ENCODE assay signal across 1 cellular context in genomic region chr7:96322373-96322695, GRCh38.
TF ChIP-seq lines count a peak whose summit lies in the region.

No MANE protein-coding gene starts in this region.

TF ChIP-seq in HepG2, 621 proteins besides CTCF, POLR2A, EP300 and RAD21 (continued from another document):
- no peak for TF ChIP-seq ZNF879 (CRISPR knock-in tag; IDR thresholded peaks at IDR 0.05)
- no peak for TF ChIP-seq FUBP1 (CRISPR knock-in tag; IDR thresholded peaks at IDR 0.05; ENCODE audit: borderline replicate concordance)
- TF ChIP-seq SNRNP70 (IDR thresholded peaks at IDR 0.05; ENCODE audit: low read depth, low read length): no peak
- TF ChIP-seq PHF21A (CRISPR knock-in tag; IDR thresholded peaks at IDR 0.05): peak; percentile 7; the same call in 1 of the 2 replicates
- no peak for TF ChIP-seq XRCC5 (optimal IDR thresholded peaks at IDR 0.05; ENCODE audit: low read length)
- TF ChIP-seq ATF4 (CRISPR knock-in tag; IDR thresholded peaks at IDR 0.05): no peak
- no peak for TF ChIP-seq HOXA5 (CRISPR knock-in tag; IDR thresholded peaks at IDR 0.05)
- TF ChIP-seq GATAD2A (CRISPR knock-in tag; IDR thresholded peaks at IDR 0.05): no peak
- no peak for TF ChIP-seq SKI (IDR thresholded peaks at IDR 0.05; ENCODE audit: partially characterized antibody)
- 0 out of 2 replicates have a peak, but pooled peaks have one; percentile 2 for TF ChIP-seq NAIF1 (CRISPR knock-in tag; IDR thresholded peaks at IDR 0.05; ENCODE audit: borderline replicate concordance)
- TF ChIP-seq ZNF138 (CRISPR knock-in tag; IDR thresholded peaks at IDR 0.05; ENCODE audit: low read depth): no peak
- TF ChIP-seq CC2D1A (CRISPR knock-in tag; IDR thresholded peaks at IDR 0.05): no peak
- 0 out of 2 replicates have a peak, but pooled peaks have one; percentile 0 for TF ChIP-seq ELF3 (CRISPR knock-in tag; IDR thresholded peaks at IDR 0.05)
- TF ChIP-seq TARDBP (CRISPR knock-in tag; IDR thresholded peaks at IDR 0.05): peak; percentile 3; the same call in 1 of the 2 replicates
- TF ChIP-seq ZFP36L2 (CRISPR knock-in tag; IDR thresholded peaks at IDR 0.05): no peak
- 0 out of 2 replicates have a peak, but pooled peaks have one; percentile 17 for TF ChIP-seq NR2C2 (CRISPR knock-in tag; IDR thresholded peaks at IDR 0.05; ENCODE audit: borderline replicate concordance)
- TF ChIP-seq NFKBIZ (CRISPR knock-in tag; IDR thresholded peaks at IDR 0.05): no peak
- TF ChIP-seq CBFB (CRISPR knock-in tag; IDR thresholded peaks at IDR 0.05): no peak
- no peak for TF ChIP-seq MTA1 (CRISPR knock-in tag; IDR thresholded peaks at IDR 0.05; ENCODE audit: borderline replicate concordance)
- TF ChIP-seq ZNF251 (CRISPR knock-in tag; IDR thresholded peaks at IDR 0.05): no peak
- TF ChIP-seq ESRRA (CRISPR knock-in tag; IDR thresholded peaks at IDR 0.05; ENCODE audit: low read depth): 0 out of 2 replicates have a peak, but pooled peaks have one; percentile 2
- no peak for TF ChIP-seq HMG20B (CRISPR knock-in tag; conservative IDR thresholded peaks at IDR 0.05)
- TF ChIP-seq STAG1 (CRISPR knock-in tag; IDR thresholded peaks at IDR 0.05): no peak
- 0 out of 2 replicates have a peak, but pooled peaks have one; percentile 1 for TF ChIP-seq PATZ1 (CRISPR knock-in tag; IDR thresholded peaks at IDR 0.05)
- no peak for TF ChIP-seq ZNF264 (CRISPR knock-in tag; IDR thresholded peaks at IDR 0.05)
- TF ChIP-seq ZNF83 (CRISPR knock-in tag; IDR thresholded peaks at IDR 0.05; ENCODE audit: borderline replicate concordance): no peak
- TF ChIP-seq LRRFIP1 (CRISPR knock-in tag; conservative IDR thresholded peaks at IDR 0.05): no peak
- TF ChIP-seq HDAC2 (CRISPR knock-in tag; IDR thresholded peaks at IDR 0.05): no peak
- 0 out of 2 replicates have a peak, but pooled peaks have one; percentile 2 for TF ChIP-seq ZBTB7A (CRISPR knock-in tag; IDR thresholded peaks at IDR 0.05)
- TF ChIP-seq ZNF784 (CRISPR knock-in tag; IDR thresholded peaks at IDR 0.05; ENCODE audit: borderline replicate concordance): no peak
- no peak for TF ChIP-seq ZFP36L1 (CRISPR knock-in tag; IDR thresholded peaks at IDR 0.05)
- TF ChIP-seq TOE1 (CRISPR knock-in tag; IDR thresholded peaks at IDR 0.05): no peak
- no peak for TF ChIP-seq NFRKB (IDR thresholded peaks at IDR 0.05)
- no peak for TF ChIP-seq PREB (CRISPR knock-in tag; IDR thresholded peaks at IDR 0.05)
